In the genomic region with DNA sequence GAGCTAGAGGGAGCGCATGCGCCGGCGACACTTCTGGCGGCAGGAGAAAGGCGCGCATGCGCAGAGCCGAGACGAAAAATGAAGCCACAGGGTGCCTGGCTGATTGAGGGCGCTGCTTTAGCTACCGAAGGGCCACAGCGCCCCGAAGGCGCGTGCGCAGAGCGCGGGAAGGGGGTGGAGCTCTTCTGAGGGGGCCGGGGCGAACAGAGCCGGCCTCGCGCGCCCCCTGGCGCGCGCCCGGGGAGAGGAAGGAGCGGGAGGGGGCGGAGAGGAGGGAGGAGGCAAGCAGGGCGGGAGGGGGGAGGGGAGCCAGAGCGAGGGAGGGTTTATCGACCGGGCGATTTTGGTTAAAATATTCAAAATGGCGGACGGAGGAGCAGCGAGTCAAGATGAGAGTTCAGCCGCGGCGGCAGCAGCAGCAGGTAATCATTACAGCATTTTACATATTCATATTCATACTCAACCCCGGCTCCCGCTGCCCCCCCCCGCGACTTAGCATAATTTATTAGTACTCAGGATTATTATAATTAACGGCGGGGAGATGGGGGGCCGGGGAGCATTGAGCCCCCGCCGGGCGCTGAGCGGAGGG, we compare ENCODE assay signal across 1 cellular context.
TF ChIP-seq lines count a peak whose summit lies in the region.

A gene (plus strand): TSS at position 350 of the 589 bp plus-strand sequence. CDS start 12 bp downstream, at position 362.

TF ChIP-seq in K562, 482 proteins besides CTCF, POLR2A, EP300 and RAD21 (continued from another document and continues in another):
- TF ChIP-seq, protein P1, sequence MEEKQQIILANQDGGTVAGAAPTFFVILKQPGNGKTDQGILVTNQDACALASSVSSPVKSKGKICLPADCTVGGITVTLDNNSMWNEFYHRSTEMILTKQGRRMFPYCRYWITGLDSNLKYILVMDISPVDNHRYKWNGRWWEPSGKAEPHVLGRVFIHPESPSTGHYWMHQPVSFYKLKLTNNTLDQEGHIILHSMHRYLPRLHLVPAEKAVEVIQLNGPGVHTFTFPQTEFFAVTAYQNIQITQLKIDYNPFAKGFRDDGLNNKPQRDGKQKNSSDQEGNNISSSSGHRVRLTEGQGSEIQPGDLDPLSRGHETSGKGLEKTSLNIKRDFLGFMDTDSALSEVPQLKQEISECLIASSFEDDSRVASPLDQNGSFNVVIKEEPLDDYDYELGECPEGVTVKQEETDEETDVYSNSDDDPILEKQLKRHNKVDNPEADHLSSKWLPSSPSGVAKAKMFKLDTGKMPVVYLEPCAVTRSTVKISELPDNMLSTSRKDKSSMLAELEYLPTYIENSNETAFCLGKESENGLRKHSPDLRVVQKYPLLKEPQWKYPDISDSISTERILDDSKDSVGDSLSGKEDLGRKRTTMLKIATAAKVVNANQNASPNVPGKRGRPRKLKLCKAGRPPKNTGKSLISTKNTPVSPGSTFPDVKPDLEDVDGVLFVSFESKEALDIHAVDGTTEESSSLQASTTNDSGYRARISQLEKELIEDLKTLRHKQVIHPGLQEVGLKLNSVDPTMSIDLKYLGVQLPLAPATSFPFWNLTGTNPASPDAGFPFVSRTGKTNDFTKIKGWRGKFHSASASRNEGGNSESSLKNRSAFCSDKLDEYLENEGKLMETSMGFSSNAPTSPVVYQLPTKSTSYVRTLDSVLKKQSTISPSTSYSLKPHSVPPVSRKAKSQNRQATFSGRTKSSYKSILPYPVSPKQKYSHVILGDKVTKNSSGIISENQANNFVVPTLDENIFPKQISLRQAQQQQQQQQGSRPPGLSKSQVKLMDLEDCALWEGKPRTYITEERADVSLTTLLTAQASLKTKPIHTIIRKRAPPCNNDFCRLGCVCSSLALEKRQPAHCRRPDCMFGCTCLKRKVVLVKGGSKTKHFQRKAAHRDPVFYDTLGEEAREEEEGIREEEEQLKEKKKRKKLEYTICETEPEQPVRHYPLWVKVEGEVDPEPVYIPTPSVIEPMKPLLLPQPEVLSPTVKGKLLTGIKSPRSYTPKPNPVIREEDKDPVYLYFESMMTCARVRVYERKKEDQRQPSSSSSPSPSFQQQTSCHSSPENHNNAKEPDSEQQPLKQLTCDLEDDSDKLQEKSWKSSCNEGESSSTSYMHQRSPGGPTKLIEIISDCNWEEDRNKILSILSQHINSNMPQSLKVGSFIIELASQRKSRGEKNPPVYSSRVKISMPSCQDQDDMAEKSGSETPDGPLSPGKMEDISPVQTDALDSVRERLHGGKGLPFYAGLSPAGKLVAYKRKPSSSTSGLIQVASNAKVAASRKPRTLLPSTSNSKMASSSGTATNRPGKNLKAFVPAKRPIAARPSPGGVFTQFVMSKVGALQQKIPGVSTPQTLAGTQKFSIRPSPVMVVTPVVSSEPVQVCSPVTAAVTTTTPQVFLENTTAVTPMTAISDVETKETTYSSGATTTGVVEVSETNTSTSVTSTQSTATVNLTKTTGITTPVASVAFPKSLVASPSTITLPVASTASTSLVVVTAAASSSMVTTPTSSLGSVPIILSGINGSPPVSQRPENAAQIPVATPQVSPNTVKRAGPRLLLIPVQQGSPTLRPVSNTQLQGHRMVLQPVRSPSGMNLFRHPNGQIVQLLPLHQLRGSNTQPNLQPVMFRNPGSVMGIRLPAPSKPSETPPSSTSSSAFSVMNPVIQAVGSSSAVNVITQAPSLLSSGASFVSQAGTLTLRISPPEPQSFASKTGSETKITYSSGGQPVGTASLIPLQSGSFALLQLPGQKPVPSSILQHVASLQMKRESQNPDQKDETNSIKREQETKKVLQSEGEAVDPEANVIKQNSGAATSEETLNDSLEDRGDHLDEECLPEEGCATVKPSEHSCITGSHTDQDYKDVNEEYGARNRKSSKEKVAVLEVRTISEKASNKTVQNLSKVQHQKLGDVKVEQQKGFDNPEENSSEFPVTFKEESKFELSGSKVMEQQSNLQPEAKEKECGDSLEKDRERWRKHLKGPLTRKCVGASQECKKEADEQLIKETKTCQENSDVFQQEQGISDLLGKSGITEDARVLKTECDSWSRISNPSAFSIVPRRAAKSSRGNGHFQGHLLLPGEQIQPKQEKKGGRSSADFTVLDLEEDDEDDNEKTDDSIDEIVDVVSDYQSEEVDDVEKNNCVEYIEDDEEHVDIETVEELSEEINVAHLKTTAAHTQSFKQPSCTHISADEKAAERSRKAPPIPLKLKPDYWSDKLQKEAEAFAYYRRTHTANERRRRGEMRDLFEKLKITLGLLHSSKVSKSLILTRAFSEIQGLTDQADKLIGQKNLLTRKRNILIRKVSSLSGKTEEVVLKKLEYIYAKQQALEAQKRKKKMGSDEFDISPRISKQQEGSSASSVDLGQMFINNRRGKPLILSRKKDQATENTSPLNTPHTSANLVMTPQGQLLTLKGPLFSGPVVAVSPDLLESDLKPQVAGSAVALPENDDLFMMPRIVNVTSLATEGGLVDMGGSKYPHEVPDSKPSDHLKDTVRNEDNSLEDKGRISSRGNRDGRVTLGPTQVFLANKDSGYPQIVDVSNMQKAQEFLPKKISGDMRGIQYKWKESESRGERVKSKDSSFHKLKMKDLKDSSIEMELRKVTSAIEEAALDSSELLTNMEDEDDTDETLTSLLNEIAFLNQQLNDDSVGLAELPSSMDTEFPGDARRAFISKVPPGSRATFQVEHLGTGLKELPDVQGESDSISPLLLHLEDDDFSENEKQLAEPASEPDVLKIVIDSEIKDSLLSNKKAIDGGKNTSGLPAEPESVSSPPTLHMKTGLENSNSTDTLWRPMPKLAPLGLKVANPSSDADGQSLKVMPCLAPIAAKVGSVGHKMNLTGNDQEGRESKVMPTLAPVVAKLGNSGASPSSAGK (IDR thresholded peaks at IDR 0.05), result no peak
- TF ChIP-seq, protein P2, sequence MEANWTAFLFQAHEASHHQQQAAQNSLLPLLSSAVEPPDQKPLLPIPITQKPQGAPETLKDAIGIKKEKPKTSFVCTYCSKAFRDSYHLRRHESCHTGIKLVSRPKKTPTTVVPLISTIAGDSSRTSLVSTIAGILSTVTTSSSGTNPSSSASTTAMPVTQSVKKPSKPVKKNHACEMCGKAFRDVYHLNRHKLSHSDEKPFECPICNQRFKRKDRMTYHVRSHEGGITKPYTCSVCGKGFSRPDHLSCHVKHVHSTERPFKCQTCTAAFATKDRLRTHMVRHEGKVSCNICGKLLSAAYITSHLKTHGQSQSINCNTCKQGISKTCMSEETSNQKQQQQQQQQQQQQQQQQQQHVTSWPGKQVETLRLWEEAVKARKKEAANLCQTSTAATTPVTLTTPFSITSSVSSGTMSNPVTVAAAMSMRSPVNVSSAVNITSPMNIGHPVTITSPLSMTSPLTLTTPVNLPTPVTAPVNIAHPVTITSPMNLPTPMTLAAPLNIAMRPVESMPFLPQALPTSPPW (CRISPR knock-in tag; IDR thresholded peaks at IDR 0.05), result peak; percentile 99
- TF ChIP-seq YY1 (IDR thresholded peaks at IDR 0.05; ENCODE audit: borderline replicate concordance in 1 of 3, control insufficient read depth in 1 of 3, extremely low read depth in 1 of 3, insufficient read depth in 3 of 3, insufficient read length in 1 of 3, insufficient replicate concordance in 2 of 3, low read depth in 1 of 3, low read length in 2 of 3) (peak; percentile 82 to 98 (median 95)), MEF2A (IDR thresholded peaks at IDR 0.05; ENCODE audit: control insufficient read depth, low read depth, low read length) (0 out of 2 replicates have a peak, but pooled peaks have one; percentile 5), HDAC2 (IDR thresholded peaks at IDR 0.05) (0 out of 2 replicates have a peak, but pooled peaks have one; percentile 16), TAL1 (IDR thresholded peaks at IDR 0.05) (no peak), FOXM1 (IDR thresholded peaks at IDR 0.05; ENCODE audit: low read depth) (peak; percentile 30; the same call in 1 of the 2 replicates), FOXM1 (CRISPR knock-in tag; IDR thresholded peaks at IDR 0.05; ENCODE audit: low read depth) (no peak), ZFP1 (CRISPR knock-in tag; IDR thresholded peaks at IDR 0.05) (0 out of 2 replicates have a peak, but pooled peaks have one; percentile 41), RBFOX2 (IDR thresholded peaks at IDR 0.05; ENCODE audit: low read depth, low read length) (peak; percentile 90), TBP (optimal IDR thresholded peaks at IDR 0.05; ENCODE audit: low read depth, low read length) (peak; percentile 71), TCF7L2 (IDR thresholded peaks at IDR 0.05; ENCODE audit: low read depth, low read length) (no peak), HCFC1 (IDR thresholded peaks at IDR 0.05; ENCODE audit: low read depth, low read length) (peak; percentile 57), POU5F1 (IDR thresholded peaks at IDR 0.05; ENCODE audit: borderline replicate concordance, low read depth, low read length, partially characterized antibody) (peak; percentile 98), RBBP5 (IDR thresholded peaks at IDR 0.05; ENCODE audit: borderline replicate concordance, insufficient read depth, low read length, poor library complexity, severe bottlenecking) (peak; percentile 13)
- TF ChIP-seq, protein P3, sequence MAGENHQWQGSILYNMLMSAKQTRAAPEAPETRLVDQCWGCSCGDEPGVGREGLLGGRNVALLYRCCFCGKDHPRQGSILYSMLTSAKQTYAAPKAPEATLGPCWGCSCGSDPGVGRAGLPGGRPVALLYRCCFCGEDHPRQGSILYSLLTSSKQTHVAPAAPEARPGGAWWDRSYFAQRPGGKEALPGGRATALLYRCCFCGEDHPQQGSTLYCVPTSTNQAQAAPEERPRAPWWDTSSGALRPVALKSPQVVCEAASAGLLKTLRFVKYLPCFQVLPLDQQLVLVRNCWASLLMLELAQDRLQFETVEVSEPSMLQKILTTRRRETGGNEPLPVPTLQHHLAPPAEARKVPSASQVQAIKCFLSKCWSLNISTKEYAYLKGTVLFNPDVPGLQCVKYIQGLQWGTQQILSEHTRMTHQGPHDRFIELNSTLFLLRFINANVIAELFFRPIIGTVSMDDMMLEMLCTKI (IDR thresholded peaks at IDR 0.05; ENCODE audit: partially characterized antibody), result no peak
- TF ChIP-seq, protein P4, sequence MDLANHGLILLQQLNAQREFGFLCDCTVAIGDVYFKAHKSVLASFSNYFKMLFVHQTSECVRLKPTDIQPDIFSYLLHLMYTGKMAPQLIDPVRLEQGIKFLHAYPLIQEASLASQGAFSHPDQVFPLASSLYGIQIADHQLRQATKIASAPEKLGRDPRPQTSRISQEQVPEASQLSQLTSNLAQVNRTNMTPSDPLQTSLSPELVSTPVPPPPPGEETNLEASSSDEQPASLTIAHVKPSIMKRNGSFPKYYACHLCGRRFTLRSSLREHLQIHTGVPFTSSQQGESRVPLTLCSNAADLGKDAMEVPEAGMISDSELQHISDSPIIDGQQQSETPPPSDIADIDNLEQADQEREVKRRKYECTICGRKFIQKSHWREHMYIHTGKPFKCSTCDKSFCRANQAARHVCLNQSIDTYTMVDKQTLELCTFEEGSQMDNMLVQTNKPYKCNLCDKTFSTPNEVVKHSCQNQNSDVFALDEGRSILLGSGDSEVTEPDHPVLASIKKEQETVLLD (IDR thresholded peaks at IDR 0.05), result peak; percentile 100
- TF ChIP-seq, protein P5, sequence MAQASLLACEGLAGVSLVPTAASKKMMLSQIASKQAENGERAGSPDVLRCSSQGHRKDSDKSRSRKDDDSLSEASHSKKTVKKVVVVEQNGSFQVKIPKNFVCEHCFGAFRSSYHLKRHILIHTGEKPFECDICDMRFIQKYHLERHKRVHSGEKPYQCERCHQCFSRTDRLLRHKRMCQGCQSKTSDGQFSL (CRISPR knock-in tag; IDR thresholded peaks at IDR 0.05), result peak; percentile 38; the same call in 1 of the 2 replicates
- TF ChIP-seq, protein P5 (tag; IDR thresholded peaks at IDR 0.05), result peak in 1 of 2 experiments; percentile 41; a peak in 1 of 4 replicates
- TF ChIP-seq, protein P6, sequence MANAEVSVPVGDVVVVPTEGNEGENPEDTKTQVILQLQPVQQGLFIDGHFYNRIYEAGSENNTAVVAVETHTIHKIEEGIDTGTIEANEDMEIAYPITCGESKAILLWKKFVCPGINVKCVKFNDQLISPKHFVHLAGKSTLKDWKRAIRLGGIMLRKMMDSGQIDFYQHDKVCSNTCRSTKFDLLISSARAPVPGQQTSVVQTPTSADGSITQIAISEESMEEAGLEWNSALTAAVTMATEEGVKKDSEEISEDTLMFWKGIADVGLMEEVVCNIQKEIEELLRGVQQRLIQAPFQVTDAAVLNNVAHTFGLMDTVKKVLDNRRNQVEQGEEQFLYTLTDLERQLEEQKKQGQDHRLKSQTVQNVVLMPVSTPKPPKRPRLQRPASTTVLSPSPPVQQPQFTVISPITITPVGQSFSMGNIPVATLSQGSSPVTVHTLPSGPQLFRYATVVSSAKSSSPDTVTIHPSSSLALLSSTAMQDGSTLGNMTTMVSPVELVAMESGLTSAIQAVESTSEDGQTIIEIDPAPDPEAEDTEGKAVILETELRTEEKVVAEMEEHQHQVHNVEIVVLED (CRISPR knock-in tag; IDR thresholded peaks at IDR 0.05), result peak; percentile 7; the same call in 1 of the 2 replicates
- TF ChIP-seq, protein P7, sequence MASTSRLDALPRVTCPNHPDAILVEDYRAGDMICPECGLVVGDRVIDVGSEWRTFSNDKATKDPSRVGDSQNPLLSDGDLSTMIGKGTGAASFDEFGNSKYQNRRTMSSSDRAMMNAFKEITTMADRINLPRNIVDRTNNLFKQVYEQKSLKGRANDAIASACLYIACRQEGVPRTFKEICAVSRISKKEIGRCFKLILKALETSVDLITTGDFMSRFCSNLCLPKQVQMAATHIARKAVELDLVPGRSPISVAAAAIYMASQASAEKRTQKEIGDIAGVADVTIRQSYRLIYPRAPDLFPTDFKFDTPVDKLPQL (IDR thresholded peaks at IDR 0.05; ENCODE audit: extremely low read depth, insufficient read length), result no peak
- TF ChIP-seq, protein P8, sequence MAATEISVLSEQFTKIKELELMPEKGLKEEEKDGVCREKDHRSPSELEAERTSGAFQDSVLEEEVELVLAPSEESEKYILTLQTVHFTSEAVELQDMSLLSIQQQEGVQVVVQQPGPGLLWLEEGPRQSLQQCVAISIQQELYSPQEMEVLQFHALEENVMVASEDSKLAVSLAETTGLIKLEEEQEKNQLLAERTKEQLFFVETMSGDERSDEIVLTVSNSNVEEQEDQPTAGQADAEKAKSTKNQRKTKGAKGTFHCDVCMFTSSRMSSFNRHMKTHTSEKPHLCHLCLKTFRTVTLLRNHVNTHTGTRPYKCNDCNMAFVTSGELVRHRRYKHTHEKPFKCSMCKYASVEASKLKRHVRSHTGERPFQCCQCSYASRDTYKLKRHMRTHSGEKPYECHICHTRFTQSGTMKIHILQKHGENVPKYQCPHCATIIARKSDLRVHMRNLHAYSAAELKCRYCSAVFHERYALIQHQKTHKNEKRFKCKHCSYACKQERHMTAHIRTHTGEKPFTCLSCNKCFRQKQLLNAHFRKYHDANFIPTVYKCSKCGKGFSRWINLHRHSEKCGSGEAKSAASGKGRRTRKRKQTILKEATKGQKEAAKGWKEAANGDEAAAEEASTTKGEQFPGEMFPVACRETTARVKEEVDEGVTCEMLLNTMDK (IDR thresholded peaks at IDR 0.05; ENCODE audit: borderline replicate concordance, insufficient read depth, low read depth, low read length, poor library complexity, severe bottlenecking), result peak; percentile 97
- TF ChIP-seq, protein P9, sequence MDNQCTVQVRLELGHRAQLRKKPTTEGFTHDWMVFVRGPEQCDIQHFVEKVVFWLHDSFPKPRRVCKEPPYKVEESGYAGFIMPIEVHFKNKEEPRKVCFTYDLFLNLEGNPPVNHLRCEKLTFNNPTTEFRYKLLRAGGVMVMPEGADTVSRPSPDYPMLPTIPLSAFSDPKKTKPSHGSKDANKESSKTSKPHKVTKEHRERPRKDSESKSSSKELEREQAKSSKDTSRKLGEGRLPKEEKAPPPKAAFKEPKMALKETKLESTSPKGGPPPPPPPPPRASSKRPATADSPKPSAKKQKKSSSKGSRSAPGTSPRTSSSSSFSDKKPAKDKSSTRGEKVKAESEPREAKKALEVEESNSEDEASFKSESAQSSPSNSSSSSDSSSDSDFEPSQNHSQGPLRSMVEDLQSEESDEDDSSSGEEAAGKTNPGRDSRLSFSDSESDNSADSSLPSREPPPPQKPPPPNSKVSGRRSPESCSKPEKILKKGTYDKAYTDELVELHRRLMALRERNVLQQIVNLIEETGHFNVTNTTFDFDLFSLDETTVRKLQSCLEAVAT (IDR thresholded peaks at IDR 0.05), result peak in 1 of 2 experiments; percentile 68; a peak in 1 of 4 replicates
